In genomic region chr19:1087813-1088418, GRCh38 we compare ENCODE assay signal across 1 cellular context.
TF ChIP-seq lines count a peak whose summit lies in the region.

No MANE protein-coding gene starts in this region.

TF ChIP-seq in HepG2, 621 proteins besides CTCF, POLR2A, EP300 and RAD21:
- TF ChIP-seq PREB (CRISPR knock-in tag; IDR thresholded peaks at IDR 0.05) (no peak), KAT2B (IDR thresholded peaks at IDR 0.05; ENCODE audit: borderline replicate concordance, low read depth, low read length) (no peak), AGO1 (IDR thresholded peaks at IDR 0.05; ENCODE audit: low read depth, low read length, poor library complexity, severe bottlenecking) (peak; percentile 79), ZBTB33 (CRISPR knock-in tag; IDR thresholded peaks at IDR 0.05) (peak; percentile 53; the same call in 1 of the 2 replicates), ZNF180 (CRISPR knock-in tag; IDR thresholded peaks at IDR 0.05; ENCODE audit: borderline replicate concordance, low read depth) (no peak), POLR2AphosphoS5 (IDR thresholded peaks at IDR 0.05; ENCODE audit: low read depth, low read length) (0 out of 2 replicates have a peak, but pooled peaks have one; percentile 23), ZNF687 (CRISPR knock-in tag; IDR thresholded peaks at IDR 0.05) (peak; percentile 44)
